ENCODE assay signal across 8 cellular contexts in the genomic region with DNA sequence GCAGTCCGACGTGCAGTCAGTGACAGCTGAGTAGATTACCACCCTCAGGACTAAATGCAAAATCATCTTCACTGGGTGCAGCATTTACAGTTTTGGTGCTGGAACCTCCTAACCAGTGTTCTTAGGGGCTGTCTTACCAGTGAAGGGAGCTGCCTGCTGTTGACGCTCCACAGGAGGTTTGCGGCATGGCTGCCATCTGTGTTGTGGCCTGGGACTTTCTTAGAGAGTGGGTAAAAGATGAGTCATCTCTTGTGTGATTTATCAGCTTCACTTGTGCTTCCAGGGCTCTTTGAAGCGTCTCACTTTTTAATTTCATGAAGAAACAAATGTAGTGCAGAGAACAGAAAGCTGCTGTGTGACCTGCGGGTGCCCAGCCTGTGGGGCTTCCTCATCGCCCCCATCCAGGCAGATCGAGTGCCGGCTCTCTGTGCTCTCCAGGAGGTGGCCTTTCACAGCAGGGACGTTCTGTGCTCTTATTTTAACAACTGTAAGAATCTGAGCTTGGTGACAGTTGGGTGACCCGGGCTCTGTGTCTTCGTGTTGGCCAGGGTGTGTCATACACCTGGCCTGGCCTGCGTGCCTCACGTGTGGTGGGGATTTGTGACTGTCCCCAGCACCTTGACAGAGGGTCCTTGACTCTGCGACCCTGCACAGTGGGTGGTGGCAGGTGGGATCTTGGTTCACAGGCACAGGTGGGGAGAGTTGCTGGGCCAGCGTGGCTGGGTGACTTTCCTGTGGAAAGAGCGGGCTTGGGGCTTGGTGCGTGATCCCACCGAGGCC. TPM values are rescaled to one million over a fixed set of nuclear protein-coding genes. Genes with fewer than 3 reads are reported as not detected.
DNase-seq lines count a peak whose midpoint lies in the region; FAIRE-seq and TF ChIP-seq lines count a peak whose summit lies in the region.

No MANE protein-coding gene starts in this region.

- peaks cover 11% of the 10 kb centered on the region for H3K4me1 ChIP-seq in HEK293 (ENCODE audit: control insufficient read depth, insufficient read depth, low read length)

- H3K27me3 Mint-ChIP-seq in activated CD4-positive, alpha-beta T cell treated with anti-CD3 and anti-CD28 coated beads, Interleukin-2, amount 10 ng/mL, durations not matched to agents 7 days and 5 days: no peaks in the 10 kb centered on the region

- no peak; the same call in 1 of the 2 replicates for TF ChIP-seq POLR2A in GM12892 (IDR thresholded peaks at IDR 0.05; ENCODE audit: low read depth, low read length)
- TF ChIP-seq POLR2A in NB4 (IDR thresholded peaks at IDR 0.05; ENCODE audit: extremely low read depth, insufficient read length): no peak

- no peaks in the 10 kb centered on the region for H3K9me3 Mint-ChIP-seq in activated CD4-positive, alpha-beta T cell treated with anti-CD3 and anti-CD28 coated beads, Interleukin-2, amount 10 ng/mL, durations not matched to agents 7 days and 5 days

- peaks cover 81% of the 10 kb centered on the region for H3K4me1 Mint-ChIP-seq in activated CD4-positive, alpha-beta T cell treated with anti-CD3 and anti-CD28 coated beads, Interleukin-2, amount 10 ng/mL, durations not matched to agents 7 days and 5 days

- POLR2A ChIA-PET in HEK293 (lab: Yijun Ruan, JAX): interaction anchor here (1.5 kb wide), 1 partner anchor 19 kb away, joined by 3 read pairs; no protein-coding TSS in a partner anchor
- POLR2A ChIA-PET in activated CD4-positive, alpha-beta T cell treated with anti-CD3 and anti-CD28 coated beads, Interleukin-2, amount 10 ng/mL, durations not matched to agents 7 days and 5 days (lab: Charles Lee): no interaction called here

- no peaks in the 10 kb centered on the region for H3K36me3 ChIP-seq in HEK293 (ENCODE audit: control insufficient read depth in 2 of 2, insufficient read depth in 1 of 2, low read length in 2 of 2)

- H3K4me3 Mint-ChIP-seq in activated CD4-positive, alpha-beta T cell treated with anti-CD3 and anti-CD28 coated beads, Interleukin-2, amount 10 ng/mL, durations not matched to agents 7 days and 5 days: peak overlapping the region; percentile 77

- peak overlapping the region; percentile 99 for H3K27ac Mint-ChIP-seq in activated CD4-positive, alpha-beta T cell treated with anti-CD3 and anti-CD28 coated beads, Interleukin-2, amount 10 ng/mL, durations not matched to agents 7 days and 5 days

- H3K36me3 Mint-ChIP-seq in activated CD4-positive, alpha-beta T cell treated with anti-CD3 and anti-CD28 coated beads, Interleukin-2, amount 10 ng/mL, durations not matched to agents 7 days and 5 days (ENCODE audit: low read depth): peaks cover 28% of the 10 kb centered on the region

- TF ChIP-seq CTCF in HEK293 (tag by site-specific recombination; IDR thresholded peaks at IDR 0.05) (no peak), NB4 (IDR thresholded peaks at IDR 0.05; ENCODE audit: low read depth, low read length) (no peak)

- CTCF ChIA-PET in HEK293 (lab: Yijun Ruan, JAX): interaction anchor here (0.7 to 1.2 kb wide), 7 partner anchors 9 to 83 kb away, joined by 3 to 5 read pairs (median 4); no protein-coding TSS in a partner anchor
- CTCF ChIA-PET in activated CD4-positive, alpha-beta T cell treated with anti-CD3 and anti-CD28 coated beads, Interleukin-2, amount 10 ng/mL, durations not matched to agents 7 days and 5 days (lab: Charles Lee): interaction anchor here (0.7 to 2.0 kb wide), 14 partner anchors 10 to 195 kb away, joined by 3 to 12 read pairs (median 4); no protein-coding TSS in a partner anchor

- no peaks in the 10 kb centered on the region for H3K9me3 ChIP-seq in HEK293 (ENCODE audit: control insufficient read depth, insufficient read depth, low read depth, low read length)

- peak; percentile 70 for DNase-seq in GM12892 (ENCODE audit: insufficient read length)
- DNase-seq in NB4 (ENCODE audit: low read depth): peak; percentile 96
- DNase-seq in activated CD4-positive, alpha-beta T cell treated with anti-CD3 and anti-CD28 coated beads, Interleukin-2, amount 10 ng/mL, durations not matched to agents 7 days and 5 days: peak; percentile 95
- peak; percentile 45 for DNase-seq in dermis blood vessel endothelial cell
- peak; percentile 72 for DNase-seq in posterior vena cava (ENCODE audit: low spot score)
- DNase-seq in NCI-H524 treated with DMSO at 0.1 percent for 48 hours (lab: John Stamatoyannopoulos, UW): no peak
- no peak for DNase-seq in HPDE6-E6E7 (ENCODE audit: extremely low spot score)

- H3K4me3 ChIP-seq in HEK293 (ENCODE audit: low read depth, low read length): no peak overlapping the region
- H3K4me3 ChIP-seq in NB4 (ENCODE audit: low read depth, low read length): no peak overlapping the region

- peak; percentile 98 for FAIRE-seq in GM12892 (lab: Jason Lieb, UNC)

- intact Hi-C loops in posterior vena cava (cut with DNase I): no loop called here

- H3K27ac ChIP-seq in HEK293 (ENCODE audit: extremely low read depth, low read depth, low read length): peak overlapping the region; percentile 62

TF ChIP-seq in HEK293, 187 proteins besides CTCF, POLR2A, EP300 and RAD21 (continues in another document):
- TF ChIP-seq YY1 (tag by site-specific recombination; IDR thresholded peaks at IDR 0.05) (0 out of 2 replicates have a peak, but pooled peaks have one; percentile 20), EGR2 (tag by site-specific recombination; IDR thresholded peaks at IDR 0.05; ENCODE audit: low read depth) (no peak), KLF1 (tag by site-specific recombination; IDR thresholded peaks at IDR 0.05) (no peak), ZNF660 (tag by site-specific recombination; IDR thresholded peaks at IDR 0.05) (peak; percentile 80; the same call in 1 of the 2 replicates), ZNF366 (tag by site-specific recombination; conservative IDR thresholded peaks at IDR 0.05) (peak; percentile 29; the same call in 1 of the 2 replicates), SP7 (tag by site-specific recombination; IDR thresholded peaks at IDR 0.05) (peak; percentile 54; the same call in 1 of the 2 replicates), GLIS1 (tag by site-specific recombination; IDR thresholded peaks at IDR 0.05) (peak; percentile 89), ZBTB8A (tag by site-specific recombination; IDR thresholded peaks at IDR 0.05) (peak; percentile 15; the same call in 1 of the 2 replicates), ZNF221 (tag by site-specific recombination; IDR thresholded peaks at IDR 0.05; ENCODE audit: borderline replicate concordance) (no peak), ZNF248 (tag by site-specific recombination; IDR thresholded peaks at IDR 0.05) (no peak), ZNF600 (tag by site-specific recombination; IDR thresholded peaks at IDR 0.05) (peak; percentile 88), BCL11B (tag by site-specific recombination; IDR thresholded peaks at IDR 0.05; ENCODE audit: low read depth) (0 out of 2 replicates have a peak, but pooled peaks have one; percentile 10)
- TF ChIP-seq, protein P1, sequence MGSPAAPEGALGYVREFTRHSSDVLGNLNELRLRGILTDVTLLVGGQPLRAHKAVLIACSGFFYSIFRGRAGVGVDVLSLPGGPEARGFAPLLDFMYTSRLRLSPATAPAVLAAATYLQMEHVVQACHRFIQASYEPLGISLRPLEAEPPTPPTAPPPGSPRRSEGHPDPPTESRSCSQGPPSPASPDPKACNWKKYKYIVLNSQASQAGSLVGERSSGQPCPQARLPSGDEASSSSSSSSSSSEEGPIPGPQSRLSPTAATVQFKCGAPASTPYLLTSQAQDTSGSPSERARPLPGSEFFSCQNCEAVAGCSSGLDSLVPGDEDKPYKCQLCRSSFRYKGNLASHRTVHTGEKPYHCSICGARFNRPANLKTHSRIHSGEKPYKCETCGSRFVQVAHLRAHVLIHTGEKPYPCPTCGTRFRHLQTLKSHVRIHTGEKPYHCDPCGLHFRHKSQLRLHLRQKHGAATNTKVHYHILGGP (tag by site-specific recombination; IDR thresholded peaks at IDR 0.05): peak; percentile 88
- TF ChIP-seq, protein P2, sequence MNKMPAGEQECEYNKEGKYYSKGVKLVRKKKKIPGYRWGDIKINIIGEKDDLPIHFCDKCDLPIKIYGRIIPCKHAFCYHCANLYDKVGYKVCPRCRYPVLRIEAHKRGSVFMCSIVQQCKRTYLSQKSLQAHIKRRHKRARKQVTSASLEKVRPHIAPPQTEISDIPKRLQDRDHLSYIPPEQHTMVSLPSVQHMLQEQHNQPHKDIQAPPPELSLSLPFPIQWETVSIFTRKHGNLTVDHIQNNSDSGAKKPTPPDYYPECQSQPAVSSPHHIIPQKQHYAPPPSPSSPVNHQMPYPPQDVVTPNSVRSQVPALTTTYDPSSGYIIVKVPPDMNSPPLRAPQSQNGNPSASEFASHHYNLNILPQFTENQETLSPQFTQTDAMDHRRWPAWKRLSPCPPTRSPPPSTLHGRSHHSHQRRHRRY (tag by site-specific recombination; IDR thresholded peaks at IDR 0.05): no peak

RNA-seq across cellular contexts. Expression of gene ZNF750, which starts 24.3 kb away (rescaled TPM):
- polyA plus RNA-seq in GM12892 (2012; ENCODE audit: missing spikeins): 0.45 TPM
- total RNA-seq in activated CD4-positive, alpha-beta T cell treated with anti-CD3 and anti-CD28 coated beads, Interleukin-2, amount 10 ng/mL, durations not matched to agents 7 days and 5 days: not detected
- 0.05 TPM in 1 of 2 replicates, not detected in the other for total RNA-seq in dermis blood vessel endothelial cell
- total RNA-seq in posterior vena cava: not detected

Comparison
In these comparisons a context has a peak if more than half of its experiments do, and no peak if none do; other contexts are left out.
1. DNase-seq: peak in GM12892 (single experiment), NB4 (single experiment), activated CD4-positive, alpha-beta T cell treated with anti-CD3 and anti-CD28 coated beads, Interleukin-2, amount 10 ng/mL, durations not matched to agents 7 days and 5 days (single experiment), dermis blood vessel endothelial cell (single experiment) and posterior vena cava (single experiment); none in NCI-H524 treated with DMSO at 0.1 percent for 48 hours (single experiment) and HPDE6-E6E7 (single experiment).